ENCODE assay signal across 21 cellular contexts in genomic region chr6:41859356-41859755, GRCh38. TPM values are rescaled to one million over a fixed set of nuclear protein-coding genes. Genes with fewer than 3 reads are reported as not detected.
DNase-seq lines count a peak whose midpoint lies in the region; ATAC-seq, FAIRE-seq and TF ChIP-seq lines count a peak whose summit lies in the region.
"Had no signal": no experiment of that assay in that cellular context is flagged by ENCODE, and none has a peak within 500 bp of the region (broad histone marks: within the 10 kb centered on the region; RNA-seq: fewer than 3 reads in every experiment).

No MANE protein-coding gene starts in this region.

- no peak for TF ChIP-seq EP300 in GM12878 (IDR thresholded peaks at IDR 0.05; ENCODE audit: borderline replicate concordance in 1 of 2, control insufficient read depth in 1 of 2, low read depth in 2 of 2, low read length in 2 of 2)

- TSS peak; percentile 60 for BruUV-seq in GM12878 (replicated peaks; lab: Mats Ljungman, UMichigan)

- ATAC-seq in GM12878: no peak
- no peak for ATAC-seq in GM21737 (IDR thresholded peaks at IDR 0.05; ENCODE audit: unreplicated experiment)

- H4K20me1 ChIP-seq in GM12878 (ENCODE audit: control insufficient read depth, insufficient read depth): no peaks in the 10 kb centered on the region

- no peaks in the 10 kb centered on the region for H3K9me3 ChIP-seq in GM12878 (replicated peaks; ENCODE audit: control insufficient read depth, insufficient read depth, low read length)
- no peaks in the 10 kb centered on the region for H3K9me3 ChIP-seq in CD8-positive, alpha-beta memory T cell (ENCODE audit: low read length)
- H3K9me3 ChIP-seq: BLaER1, HAP-1 had no signal

- FAIRE-seq in GM12878 (lab: Jason Lieb, UNC): no peak
- FAIRE-seq: A204.1, G401.6, GM19239, H54 had no signal

- H3K4me3 ChIP-seq in LNCaP clone FGC (ENCODE audit: low read depth, low read length) (peak overlapping the region; percentile 21), GM12878 (no peak overlapping the region)
- H3K4me3 ChIP-seq in CD8-positive, alpha-beta memory T cell (ENCODE audit: low read length): no peak overlapping the region
- H3K4me3 ChIP-seq: BLaER1, HAP-1 had no signal

- CTCF ChIA-PET in GM12878 (lab: Yijun Ruan, JAX): interaction anchor here (1.2 kb wide), 2 partner anchors 12 to 58 kb away, joined by 3 read pairs; no protein-coding TSS in a partner anchor
- CTCF ChIA-PET in CD8-positive, alpha-beta memory T cell (lab: Charles Lee): no interaction called here

- POLR2A ChIA-PET in GM12878 (lab: Charles Lee): interaction anchor here (0.7 kb wide), 1 partner anchor 72 kb away, joined by 3 read pairs; no protein-coding TSS in a partner anchor
- POLR2A ChIA-PET in CD8-positive, alpha-beta memory T cell (lab: Charles Lee): no interaction called here

- H3K27ac ChIP-seq in C4-2B (peak overlapping the region; percentile 22; the same call in 1 of the 2 replicates), GM12878 (ENCODE audit: control insufficient read depth, insufficient read depth) (no peak overlapping the region)
- H3K27ac ChIP-seq in CD8-positive, alpha-beta memory T cell (ENCODE audit: low read depth, low read length): no peak overlapping the region
- H3K27ac ChIP-seq: 22Rv1, BLaER1 had no signal

- intact Hi-C loops in GM12878 (cut with micrococcal nuclease; ENCODE audit: unreplicated experiment): no loop called here

- no peak for TF ChIP-seq POLR2A in GM12878 (IDR thresholded peaks at IDR 0.05; ENCODE audit: low read depth, low read length)

- in situ Hi-C loops in GM12878 (cut with MboI): no loop called here

- TF ChIP-seq RAD21 in GM12878 (IDR thresholded peaks at IDR 0.05; ENCODE audit: insufficient read depth, low read depth, low read length): no peak

- peak overlapping the region in 1 of 8 donors; percentile 58 for H3K27ac Mint-ChIP-seq in CD8-positive, alpha-beta memory T cell
- H3K27ac Mint-ChIP-seq: B cell; CD4-positive, alpha-beta T cell had no signal

- H3K4me1 Mint-ChIP-seq in CD8-positive, alpha-beta memory T cell: no peaks in the 10 kb centered on the region
- H3K4me1 Mint-ChIP-seq: B cell, CD14-positive monocyte had no signal

- H3K36me3 Mint-ChIP-seq in CD8-positive, alpha-beta memory T cell: peaks cover 0 to 1% (median 0%) of the 10 kb centered on the region in 3 donors

- no peaks in the 10 kb centered on the region for H3K27me3 Mint-ChIP-seq in CD8-positive, alpha-beta memory T cell
- H3K27me3 Mint-ChIP-seq: B cell; CD4-positive, alpha-beta T cell had no signal

- H3K4me3 Mint-ChIP-seq in CD8-positive, alpha-beta memory T cell: no peak overlapping the region
- H3K4me3 Mint-ChIP-seq: B cell; CD14-positive monocyte; CD4-positive, alpha-beta T cell had no signal

- H3K4me2 ChIP-seq in GM12878 (ENCODE audit: control insufficient read depth, insufficient read depth): no peak overlapping the region
- H3K4me2 ChIP-seq: BLaER1 had no signal

- H3K36me3 ChIP-seq in GM12878 (ENCODE audit: control insufficient read depth in 2 of 2, insufficient read depth in 2 of 2, low read length in 1 of 2): no peaks in the 10 kb centered on the region
- H3K36me3 ChIP-seq in CD8-positive, alpha-beta memory T cell (ENCODE audit: insufficient read depth, low read length): no peaks in the 10 kb centered on the region
- H3K36me3 ChIP-seq: HAP-1 had no signal

- WGBS in GM12878 (ENCODE audit: insufficient coverage, insufficient replicate concordance, low lambda C conversion rate, missing lambda C conversion rate): over 99% methylated on average over 6 of the region's 6 CpGs

- SMC1A ChIA-PET in GM12878 (lab: Charles Lee; ENCODE audit: uncharacterized antibody, unreplicated experiment): no interaction called here

- H3K79me2 ChIP-seq in GM12878 (ENCODE audit: control insufficient read depth, insufficient read depth, low read length): no peaks in the 10 kb centered on the region

- no peaks in the 10 kb centered on the region for H3K4me1 ChIP-seq in GM12878 (ENCODE audit: control insufficient read depth, insufficient read depth, low read length)
- H3K4me1 ChIP-seq in CD8-positive, alpha-beta memory T cell (ENCODE audit: insufficient read depth, low read length): no peaks in the 10 kb centered on the region
- H3K4me1 ChIP-seq: BLaER1, HAP-1 had no signal

- no peak overlapping the region for H3K9ac ChIP-seq in GM12878 (ENCODE audit: control insufficient read depth, insufficient read depth, low read length)
- H3K9ac ChIP-seq: BLaER1 had no signal

- TF ChIP-seq CTCF in C4-2B (conservative IDR thresholded peaks at IDR 0.05) (no peak), LNCaP clone FGC (IDR thresholded peaks at IDR 0.05; ENCODE audit: control insufficient read depth, extremely low read depth, insufficient read depth) (no peak), GM12878 (IDR thresholded peaks at IDR 0.05 in 2 of 3, conservative IDR thresholded peaks at IDR 0.05 in 1 of 3; ENCODE audit: control insufficient read depth in 2 of 3, extremely low read depth in 1 of 3, insufficient read depth in 1 of 3, low read depth in 3 of 3, low read length in 3 of 3) (no peak)

- peak; percentile 73 for DNase-seq in LNCaP clone FGC (ENCODE audit: low read depth)
- no peak for DNase-seq in GM12878 (ENCODE audit: low read depth, low spot score)
- DNase-seq in CD8-positive, alpha-beta memory T cell: no peak
- DNase-seq in globus pallidus (ENCODE audit: low spot score): no peak
- DNase-seq: Calu3; CD4-positive, alpha-beta T cell; COR-L47; DMS53; DND-41; GOT3 had no signal

- H2AFZ ChIP-seq in GM12878 (ENCODE audit: control insufficient read depth, low read depth, low read length): no peak overlapping the region

- RAD21 ChIA-PET in GM12878 (lab: Charles Lee; ENCODE audit: unreplicated experiment): no interaction called here

- H3K27me3 ChIP-seq in GM12878 (replicated peaks in 1 of 2; ENCODE audit: control insufficient read depth in 2 of 2, insufficient read depth in 2 of 2, low read length in 1 of 2): no peaks in the 10 kb centered on the region
- H3K27me3 ChIP-seq in CD8-positive, alpha-beta memory T cell (ENCODE audit: insufficient read depth, low read length, poor library complexity, severe bottlenecking): no peaks in the 10 kb centered on the region
- H3K27me3 ChIP-seq: BLaER1 had no signal

- H3K9me3 Mint-ChIP-seq in CD8-positive, alpha-beta memory T cell: no peaks in the 10 kb centered on the region
- H3K9me3 Mint-ChIP-seq: CD14-positive monocyte; CD4-positive, alpha-beta T cell had no signal

TF ChIP-seq in GM12878, 131 proteins besides CTCF, POLR2A, EP300 and RAD21 (continues in another document):
- TF ChIP-seq REST (IDR thresholded peaks at IDR 0.05; ENCODE audit: low read depth, low read length) (no peak), HSF1 (IDR thresholded peaks at IDR 0.05; ENCODE audit: low read depth, low read length) (no peak)

RNA-seq across cellular contexts. Expression of gene USP49, which starts 35.8 kb away (rescaled TPM):
- 17.4 and 19.9 TPM in 2 replicates for total RNA-seq in GM12878 (2013; cell fraction: nucleolus; rRNA removed)
- total RNA-seq in GM12878 (2014; rRNA removed) (2.7 and 3.4 TPM in 2 replicates), GM12878 (2014; rRNA removed; fragmentation: Illumina TruSeq; extraction: Trizol) (5.2 and 5.4 TPM in 2 replicates), GM12878 (2021) (7.7 TPM in 2 replicates)
- polyA plus RNA-seq in GM12878 (2011; ENCODE audit: low read depth): 2.8 TPM
- polyA plus RNA-seq in GM12878 (2011; rRNA removed) (6.5 and 7.6 TPM in 2 replicates), GM12878 (2014; fragmentation: Illumina TruSeq; extraction: Trizol) (7.6 and 9.2 TPM in 2 replicates), GM12878 (2014; fragmentation: Nextera tagmentation; extraction: Ambion mirVana) (1 to 10 TPM; 1.0 TPM), GM12878 (2014; rRNA removed) (6.0 and 6.8 TPM in 2 replicates), GM12878 (2016; fragmentation: Nextera tagmentation; extraction: Ambion mirVana) (1 to 10 TPM; 3.2 TPM)
- polyA plus RNA-seq in GM12878 (2011; cell fraction: cytosol; rRNA removed): 4.2 and 4.9 TPM in 2 replicates
- polyA plus RNA-seq in GM12878 (2011; cell fraction: nucleus; rRNA removed): 10.3 and 12.3 TPM in 2 replicates
- polyA plus RNA-seq in GM12878 (2012): 4.1 and 5.8 TPM in 2 replicates
- polyA minus RNA-seq in GM12878 (2011; rRNA and poly(A)+ RNA removed): 4.3 and 5.5 TPM in 2 replicates
- polyA minus RNA-seq in GM12878 (2011; cell fraction: cytosol; rRNA and poly(A)+ RNA removed): 1.9 and 3.0 TPM in 2 replicates
- polyA minus RNA-seq in GM12878 (2011; cell fraction: nucleus; rRNA and poly(A)+ RNA removed): 4.0 and 5.3 TPM in 2 replicates
- total RNA-seq in CD8-positive, alpha-beta memory T cell: 1 to 10 TPM; 5.0 to 5.2 TPM
- 0.59 TPM for polyA plus RNA-seq in CD8-positive, alpha-beta memory T cell
